Comparison of ENCODE assay signal across 27 cellular contexts in genomic region chr1:157702308-157702825, GRCh38. TPM values are rescaled to one million over a fixed set of nuclear protein-coding genes. Genes with fewer than 3 reads are reported as not detected.
"Had no signal": no experiment of that assay in that cellular context is flagged by ENCODE, and none has a peak within 500 bp of the region (broad histone marks: within the 10 kb centered on the region; RNA-seq: fewer than 3 reads in every experiment).

No MANE protein-coding gene starts in this region.

- H3K9me3 ChIP-seq: adrenal gland, ascending aorta, lower lobe of right lung, mucosa of descending colon, sigmoid colon, upper lobe of left lung had no signal

- H3K4me3 Mint-ChIP-seq: activated naive CD4-positive, alpha-beta T cell treated with anti-CD3 and anti-CD28 coated beads, Interleukin-2, amount 50 U/mL, for 24 hours had no signal

- H3K4me1 Mint-ChIP-seq: activated naive CD4-positive, alpha-beta T cell treated with anti-CD3 and anti-CD28 coated beads, Interleukin-2, amount 50 U/mL, for 24 hours had no signal

- H3K36me3 ChIP-seq: adrenal gland, ascending aorta, brain microvascular endothelial cell, lower lobe of right lung, sigmoid colon, upper lobe of left lung had no signal

- DNase-seq: activated CD4-positive, alpha-beta T cell treated with anti-CD3 and anti-CD28 coated beads for 1 hour; activated CD4-positive, alpha-beta T cell treated with anti-CD3 and anti-CD28 coated beads, Interleukin-2, amount 50 U/mL, for 4 hours; activated gamma-delta T cell treated with Interleukin-2 at 50 U/mL for 16 hours; adrenal gland; brain microvascular endothelial cell; caudate nucleus; dermis blood vessel endothelial cell; effector CD8-positive, alpha-beta T cell; foreskin melanocyte; lower lobe of right lung; mesendoderm; mucosa of descending colon; retina; sigmoid colon; stimulated activated CD4-positive, alpha-beta T cell treated with anti-CD3 and anti-CD28 coated beads, Interleukin-2, amount 100 ng/mL, for 48 hours; stimulated activated CD8-positive, alpha-beta memory T cell treated with anti-CD3 and anti-CD28 coated beads, Interleukin-4, amount 100 ng/mL, for 48 hours; stimulated activated naive CD8-positive, alpha-beta T cell treated with anti-CD3 and anti-CD28 coated beads, Interleukin-15, Interleukin-2, amounts not matched to agents 100 U/mL and 50 U/mL, for 24 hours; T-helper 2 cell; upper lobe of left lung had no signal

- H3K4me2 ChIP-seq: smooth muscle cell had no signal

- H3K27ac ChIP-seq: adrenal gland, ascending aorta, brain microvascular endothelial cell, lower lobe of right lung, sigmoid colon, upper lobe of left lung had no signal

- ATAC-seq: esophagus mucosa; left lobe of liver; lower lobe of right lung; mucosa of descending colon; stimulated activated naive CD8-positive, alpha-beta T cell treated with anti-CD3 and anti-CD28 coated beads, Interleukin-15, Interleukin-2, amounts not matched to agents 100 U/mL and 50 U/mL, for 24 hours had no signal

- H3K4me1 ChIP-seq: adrenal gland, ascending aorta, lower lobe of right lung, sigmoid colon, upper lobe of left lung had no signal

- H3K4me3 ChIP-seq: adrenal gland, ascending aorta, lower lobe of right lung, mucosa of descending colon, sigmoid colon, smooth muscle cell, upper lobe of left lung had no signal

- H3K36me3 Mint-ChIP-seq: activated naive CD4-positive, alpha-beta T cell treated with anti-CD3 and anti-CD28 coated beads, Interleukin-2, amount 50 U/mL, for 24 hours had no signal

- H3K27ac Mint-ChIP-seq: activated naive CD4-positive, alpha-beta T cell treated with anti-CD3 and anti-CD28 coated beads, Interleukin-2, amount 50 U/mL, for 24 hours; progenitor cell of endocrine pancreas had no signal

- H3K27me3 ChIP-seq: ascending aorta, brain microvascular endothelial cell, sigmoid colon, upper lobe of left lung had no signal

RNA-seq across cellular contexts. Expression of gene FCRL3, which starts 1.8 kb away (rescaled TPM):
- total RNA-seq: ascending aorta, dermis blood vessel endothelial cell, kidney epithelial cell, left lobe of liver, osteocyte, progenitor cell of endocrine pancreas, sigmoid colon, smooth muscle cell had no signal
- polyA plus RNA-seq: smooth muscle cell had no signal
